In genomic region chr9:121827251-121827967, GRCh38 we compare ENCODE assay signal across 15 cellular contexts.
A peak's percentile ranks its signal among the peaks of the same experiment; 100 is the strongest.
DNase-seq lines count a peak whose midpoint lies in the region; ATAC-seq and TF ChIP-seq lines count a peak whose summit lies in the region.
"Had no signal": no experiment of that assay in that cellular context is flagged by ENCODE, and none has a peak within 500 bp of the region (broad histone marks: within the 10 kb centered on the region; RNA-seq: fewer than 3 reads in every experiment).

No MANE protein-coding gene starts in this region.

- H3K36me3 Mint-ChIP-seq in natural killer cell: no peaks in the 10 kb centered on the region
- H3K36me3 Mint-ChIP-seq: CD8-positive, alpha-beta T cell had no signal

- intact Hi-C loops in cardiac septum (cut with DNase I) (no loop called here), Right ventricle myocardium superior (cut with DNase I) (no loop called here), posterior vena cava (cut with DNase I) (no loop called here), vagina (cut with DNase I) (no loop called here), natural killer cell (cut with micrococcal nuclease) (no loop called here)

- DNase-seq in cardiac septum (ENCODE audit: low spot score) (peak; percentile 41), Right ventricle myocardium superior (no peak), islet precursor cell (peak; percentile 44), posterior vena cava (ENCODE audit: low spot score) (peak; percentile 54), vagina (ENCODE audit: extremely low spot score in 2 of 2) (peak; percentile 79), natural killer cell (no peak), NCI-H1436 (lab: John Stamatoyannopoulos, UW) (no peak)
- DNase-seq: NCI-H187 treated with DMSO at 0.1 percent for 48 hours, NCI-H446 treated with DMSO at 0.1 percent for 48 hours, NCI-H82 had no signal

- H3K27me3 ChIP-seq in vagina: no peaks in the 10 kb centered on the region
- H3K27me3 ChIP-seq: BLaER1 had no signal

- no peaks in the 10 kb centered on the region for H3K27me3 Mint-ChIP-seq in natural killer cell (ENCODE audit: low read depth in 2 of 2)

- no peaks in the 10 kb centered on the region for H3K9me3 ChIP-seq in vagina
- H3K9me3 ChIP-seq: BLaER1 had no signal

- no peaks in the 10 kb centered on the region for H3K9me3 Mint-ChIP-seq in natural killer cell
- H3K9me3 Mint-ChIP-seq: CD8-positive, alpha-beta T cell had no signal

- H3K4me1 Mint-ChIP-seq in natural killer cell: no peaks in the 10 kb centered on the region

- no peak overlapping the region for H3K4me3 ChIP-seq in vagina
- H3K4me3 ChIP-seq: BLaER1 had no signal

- H3K4me1 ChIP-seq in vagina: no peaks in the 10 kb centered on the region

- no peak overlapping the region for H3K27ac Mint-ChIP-seq in natural killer cell
- H3K27ac Mint-ChIP-seq: CD8-positive, alpha-beta T cell had no signal

- no peaks in the 10 kb centered on the region for H3K36me3 ChIP-seq in vagina
- H3K36me3 ChIP-seq: BLaER1 had no signal

- no peak overlapping the region for H3K4me3 Mint-ChIP-seq in natural killer cell
- H3K4me3 Mint-ChIP-seq: CD8-positive, alpha-beta T cell had no signal

- TF ChIP-seq POLR2A in vagina (IDR thresholded peaks at IDR 0.05): no peak

- no peak overlapping the region for H3K27ac ChIP-seq in vagina
- H3K27ac ChIP-seq: BLaER1 had no signal

- ATAC-seq in Right ventricle myocardium superior (ENCODE audit: poor library complexity) (no peak), natural killer cell (no peak), HG02884 (IDR thresholded peaks at IDR 0.05; ENCODE audit: unreplicated experiment) (no peak)
- ATAC-seq: CD8-positive, alpha-beta T cell; Panc1; Right ventricle myocardium inferior had no signal

- TF ChIP-seq CTCF in vagina (IDR thresholded peaks at IDR 0.05): no peak
- no peak for TF ChIP-seq CTCF in natural killer cell (IDR thresholded peaks at IDR 0.05)

Comparison
In these comparisons a context has a peak if more than half of its experiments do, and no peak if none do; other contexts are left out.
1. DNase-seq: peak in cardiac septum (single experiment), islet precursor cell (single experiment), posterior vena cava (single experiment) and vagina (2 of 2); none in Right ventricle myocardium superior (single experiment), natural killer cell (single experiment) and NCI-H1436 (single experiment).